ENCODE assay signal across 9 cellular contexts in the genomic region with DNA sequence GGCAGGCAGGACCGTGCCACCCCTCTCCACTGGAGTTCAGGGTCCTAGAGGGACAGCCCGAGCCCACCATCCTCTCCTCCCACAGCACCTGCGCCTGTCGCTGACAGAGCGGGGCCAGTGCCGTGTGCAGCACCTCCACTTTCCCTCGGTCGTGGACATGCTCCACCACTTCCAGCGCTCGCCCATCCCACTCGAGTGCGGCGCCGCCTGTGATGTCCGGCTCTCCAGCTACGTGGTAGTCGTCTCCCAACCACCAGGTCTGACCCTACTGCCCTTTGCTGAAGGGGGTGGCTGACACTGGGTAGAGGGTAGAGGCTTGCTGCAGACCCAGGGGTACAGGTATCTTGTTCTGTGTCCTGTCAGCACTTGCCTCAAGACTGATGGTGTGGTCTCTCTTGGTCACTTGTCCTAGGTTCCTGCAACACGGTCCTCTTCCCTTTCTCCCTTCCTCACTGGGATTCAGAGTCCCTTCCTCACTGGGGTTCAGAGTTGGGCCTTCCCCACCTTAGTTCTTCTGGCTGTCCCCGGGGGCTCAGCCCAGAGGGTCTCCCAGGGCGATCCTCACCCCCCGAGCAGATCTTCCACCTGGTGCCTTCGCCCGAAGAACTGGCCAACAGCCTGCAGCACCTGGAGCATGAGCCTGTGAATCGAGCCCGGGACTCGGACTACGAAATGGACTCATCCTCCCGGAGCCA. TPM values are rescaled to one million over a fixed set of nuclear protein-coding genes. Genes with fewer than 3 reads are reported as not detected.
A peak's percentile ranks its signal among the peaks of the same experiment; 100 is the strongest.
DNase-seq lines count a peak whose midpoint lies in the region; FAIRE-seq and TF ChIP-seq lines count a peak whose summit lies in the region.
"Had no signal": no experiment of that assay in that cellular context is flagged by ENCODE, and none has a peak within 500 bp of the region (broad histone marks: within the 10 kb centered on the region; RNA-seq: fewer than 3 reads in every experiment).

No MANE protein-coding gene starts in this region.

- H3K18ac ChIP-seq in neuronal stem cell (ENCODE audit: low read length): no peak overlapping the region

- peaks cover 60% of the 10 kb centered on the region for H3K4me1 ChIP-seq in BLaER1
- H3K4me1 ChIP-seq in neuronal stem cell (ENCODE audit: control insufficient read depth in 2 of 2, insufficient read depth in 1 of 2, low read depth in 1 of 2, low read length in 2 of 2): peaks cover 5% of the 10 kb centered on the region in 2 donors

- H2BK15ac ChIP-seq in neuronal stem cell (ENCODE audit: low read length): no peak overlapping the region

- no peak overlapping the region for H2AFZ ChIP-seq in neuronal stem cell (ENCODE audit: low read length)

- no peaks in the 10 kb centered on the region for H3K9me3 ChIP-seq in BLaER1
- H3K9me3 ChIP-seq in neuronal stem cell (replicated peaks in 1 of 2; ENCODE audit: control insufficient read depth in 2 of 2, insufficient read depth in 1 of 2, low read depth in 1 of 2, low read length in 2 of 2): no peaks in the 10 kb centered on the region

- H3K79me1 ChIP-seq in neuronal stem cell (ENCODE audit: low read depth, low read length): peaks cover 4% of the 10 kb centered on the region

- no peaks in the 10 kb centered on the region for H3K27me3 ChIP-seq in BLaER1
- no peaks in the 10 kb centered on the region for H3K27me3 ChIP-seq in H7 (ENCODE audit: control insufficient read depth, insufficient read depth, low read length)
- no peaks in the 10 kb centered on the region for H3K27me3 ChIP-seq in neuronal stem cell (ENCODE audit: control insufficient read depth in 3 of 3, insufficient read depth in 3 of 3, low read depth in 1 of 3, low read length in 3 of 3)

- H3K14ac ChIP-seq in neuronal stem cell (ENCODE audit: low read length): no peak overlapping the region

- H4K20me1 ChIP-seq in BLaER1: peaks cover 83% of the 10 kb centered on the region

- H3K27ac ChIP-seq in BLaER1: peak overlapping the region; percentile 40
- H3K27ac ChIP-seq in cingulate gyrus (ENCODE audit: low read depth, low read length): peak overlapping the region; percentile 8
- H3K27ac ChIP-seq in neuronal stem cell (replicated peaks; ENCODE audit: low read length): no peak overlapping the region

- H3K36me3 ChIP-seq in BLaER1 (peaks cover 77% of the 10 kb centered on the region), H7 (replicated peaks; ENCODE audit: control insufficient read depth, insufficient read depth, low read length) (peaks cover 39% of the 10 kb centered on the region), neuronal stem cell (replicated peaks in 1 of 2; ENCODE audit: control insufficient read depth in 2 of 2, insufficient read depth in 2 of 2, low read length in 2 of 2) (peaks cover 32 to 98% of the 10 kb centered on the region in 2 donors)

- DNase-seq in H7 (peak; percentile 26), neuronal stem cell (ENCODE audit: low spot score) (no peak), NCI-H446 (lab: John Stamatoyannopoulos, UW) (no peak), GM12891 (ENCODE audit: insufficient read length, low spot score) (no peak), HK-2 (ENCODE audit: unreplicated experiment) (no peak), RPMI8226 (no peak)
- DNase-seq: HCEC 1CT had no signal

- no peak overlapping the region for H2AK5ac ChIP-seq in neuronal stem cell (ENCODE audit: low read depth, low read length)

- H3K9ac ChIP-seq in BLaER1: no peak overlapping the region
- H3K9ac ChIP-seq in neuronal stem cell (ENCODE audit: low read depth, low read length, poor library complexity): no peak overlapping the region

- H2BK120ac ChIP-seq in neuronal stem cell (ENCODE audit: low read depth, low read length): no peak overlapping the region

- H2BK12ac ChIP-seq in neuronal stem cell (ENCODE audit: low read length): no peak overlapping the region

- H4K91ac ChIP-seq in neuronal stem cell (ENCODE audit: low read depth, low read length, poor library complexity): no peak overlapping the region

- peak overlapping the region; percentile 29 for H3K23ac ChIP-seq in neuronal stem cell (ENCODE audit: low read depth, low read length, poor library complexity)

- FAIRE-seq in GM12891 (lab: Jason Lieb, UNC): no peak

- no CpG with 5 or more reads among the region's 28 CpGs for WGBS in neuronal stem cell (ENCODE audit: extremely low coverage in 2 of 2, insufficient read length in 2 of 2, insufficient replicate concordance in 1 of 2), 2 donors

- no peak overlapping the region for H3K4me3 ChIP-seq in BLaER1
- H3K4me3 ChIP-seq in H7 (ENCODE audit: insufficient read depth, low read depth, low read length): no peak overlapping the region
- H3K4me3 ChIP-seq in neuronal stem cell (ENCODE audit: low read length in 2 of 2): no peak overlapping the region

- no peak overlapping the region for H3K4ac ChIP-seq in neuronal stem cell (ENCODE audit: low read length)

- no peak overlapping the region for H4K8ac ChIP-seq in neuronal stem cell (ENCODE audit: low read depth, low read length)

- TF ChIP-seq POLR2A in GM12891 (IDR thresholded peaks at IDR 0.05; ENCODE audit: low read depth, low read length): no peak

- no peak overlapping the region for H3K4me2 ChIP-seq in BLaER1
- no peak overlapping the region for H3K4me2 ChIP-seq in neuronal stem cell (ENCODE audit: insufficient read depth, low read length, poor library complexity, severe bottlenecking)

- no peak overlapping the region for H2BK5ac ChIP-seq in neuronal stem cell (ENCODE audit: low read length)

TF ChIP-seq in GM12891, 5 proteins besides CTCF, POLR2A, EP300 and RAD21:
- TF ChIP-seq POLR2AphosphoS5 (IDR thresholded peaks at IDR 0.05; ENCODE audit: low read depth, low read length) (no peak), SPI1 (IDR thresholded peaks at IDR 0.05; ENCODE audit: low read depth, low read length) (no peak), POU2F2 (IDR thresholded peaks at IDR 0.05; ENCODE audit: low read depth, low read length) (no peak), TAF1 (IDR thresholded peaks at IDR 0.05; ENCODE audit: low read depth, low read length) (no peak), PAX5 (IDR thresholded peaks at IDR 0.05; ENCODE audit: insufficient read depth, low read length, severe bottlenecking) (no peak)
TF ChIP-seq in GM12891: peak in this region for 0.

RNA-seq across cellular contexts. Expression of gene SH2B3, which starts 42.0 kb away (rescaled TPM):
- total RNA-seq in H7 (2014; rRNA removed; shearing (Covaris generic)): 21.8 and 26.8 TPM in 2 replicates
- 6.5 TPM for polyA plus RNA-seq in neuronal stem cell (2013, experiment 1 of 2)
- 6.3 TPM for polyA plus RNA-seq in neuronal stem cell (2013, experiment 2 of 2)
- polyA plus RNA-seq in GM12891 (2012; ENCODE audit: low read depth, missing spikeins): 16.7 TPM
